Comparison of ENCODE assay signal across 1 cellular context in genomic region chr15:70815604-70816003, GRCh38.
TF ChIP-seq lines count a peak whose summit lies in the region.

No MANE protein-coding gene starts in this region.

TF ChIP-seq in H1, 55 proteins besides CTCF, POLR2A, EP300 and RAD21:
- TF ChIP-seq BCL11A (IDR thresholded peaks at IDR 0.05; ENCODE audit: low read depth in 2 of 2, low read length in 2 of 2) (no peak), GTF2F1 (IDR thresholded peaks at IDR 0.05; ENCODE audit: borderline replicate concordance, low read depth, low read length) (no peak), ASH2L (IDR thresholded peaks at IDR 0.05; ENCODE audit: low read length) (no peak), TBP (IDR thresholded peaks at IDR 0.05; ENCODE audit: low read depth, low read length) (no peak), CBX5 (IDR thresholded peaks at IDR 0.05; ENCODE audit: low read depth, low read length) (no peak), NANOG (IDR thresholded peaks at IDR 0.05; ENCODE audit: insufficient read depth, low read depth, low read length, poor library complexity, severe bottlenecking) (no peak), RBBP5 (IDR thresholded peaks at IDR 0.05; ENCODE audit: borderline replicate concordance, low read depth, low read length) (no peak), SIN3A (conservative IDR thresholded peaks at IDR 0.05 in 1 of 2, IDR thresholded peaks at IDR 0.05 in 1 of 2; ENCODE audit: low read depth in 1 of 2, low read length in 2 of 2) (no peak), CHD7 (IDR thresholded peaks at IDR 0.05; ENCODE audit: insufficient replicate concordance, low read length) (no peak), ATF2 (IDR thresholded peaks at IDR 0.05; ENCODE audit: low read length) (no peak), RNF2 (IDR thresholded peaks at IDR 0.05; ENCODE audit: borderline replicate concordance, low read depth, low read length, missing control alignments, poor library complexity, severe bottlenecking) (no peak)
